ENCODE assay signal across 16 cellular contexts in the genomic region with DNA sequence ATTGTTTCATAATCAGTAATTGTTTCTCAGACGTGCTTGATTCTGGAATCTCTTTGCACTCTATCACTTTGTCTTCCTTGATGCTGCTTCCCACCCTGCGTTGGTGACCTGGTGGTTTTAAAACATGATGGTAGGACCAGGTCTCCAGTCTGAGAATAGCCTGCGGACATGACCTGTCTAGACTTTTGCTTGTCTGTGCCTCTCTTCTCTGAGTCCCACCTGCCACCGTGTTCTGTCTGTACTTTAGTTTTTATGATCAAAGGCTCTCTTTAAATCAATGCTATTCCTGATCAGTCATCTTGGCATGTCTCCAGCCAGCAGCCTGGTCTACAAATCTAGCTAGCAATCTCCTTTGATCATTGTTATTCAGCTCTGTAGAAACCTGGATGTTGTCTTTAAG.
DNase-seq lines count a peak whose midpoint lies in the region; ATAC-seq and TF ChIP-seq lines count a peak whose summit lies in the region.
"Had no signal": no experiment of that assay in that cellular context is flagged by ENCODE, and none has a peak within 500 bp of the region (broad histone marks: within the 10 kb centered on the region; RNA-seq: fewer than 3 reads in every experiment).

No MANE protein-coding gene starts in this region.

- H3K4me3 ChIP-seq in cardiac muscle cell (no peak overlapping the region), psoas muscle (no peak overlapping the region)
- H3K4me3 ChIP-seq: GM23338 had no signal

- H3K9me3 ChIP-seq in cardiac muscle cell (ENCODE audit: low read depth) (no peaks in the 10 kb centered on the region), psoas muscle (no peaks in the 10 kb centered on the region)
- H3K9me3 ChIP-seq: Caco-2 had no signal

- peaks cover 4% of the 10 kb centered on the region for H3K36me3 Mint-ChIP-seq in mesothelial cell of epicardium
- no peaks in the 10 kb centered on the region for H3K36me3 Mint-ChIP-seq in activated T-cell treated with anti-CD3 and anti-CD28 coated beads, Interleukin-2, amount 50 U/mL, for 72 hours (ENCODE audit: insufficient read depth in 2 of 2)

- intact Hi-C loops in left ventricle myocardium superior (cut with micrococcal nuclease) (no loop called here), psoas muscle (cut with DNase I) (no loop called here)

- H3K27me3 Mint-ChIP-seq in mesothelial cell of epicardium (ENCODE audit: low read depth): no peaks in the 10 kb centered on the region
- H3K27me3 Mint-ChIP-seq in activated T-cell treated with anti-CD3 and anti-CD28 coated beads, Interleukin-2, amount 50 U/mL, for 72 hours (ENCODE audit: low read depth): no peaks in the 10 kb centered on the region

- H3K4me1 Mint-ChIP-seq in mesothelial cell of epicardium: peaks cover 14% of the 10 kb centered on the region
- H3K4me1 Mint-ChIP-seq in activated T-cell treated with anti-CD3 and anti-CD28 coated beads, Interleukin-2, amount 50 U/mL, for 72 hours (ENCODE audit: low read depth): no peaks in the 10 kb centered on the region
- H3K4me1 Mint-ChIP-seq: GM23338 had no signal

- 76 to 79% (median 78%) methylated on average over 4 of the region's 4 CpGs for WGBS in psoas muscle, 3 donors

- ATAC-seq in left ventricle myocardium superior (no peak), psoas muscle (no peak), HG02642 (IDR thresholded peaks at IDR 0.05; ENCODE audit: poor library complexity, unreplicated experiment) (no peak)
- ATAC-seq in activated T-cell treated with anti-CD3 and anti-CD28 coated beads, Interleukin-2, amount 50 U/mL, for 72 hours (replicated peaks in 1 of 2): no peak
- ATAC-seq: GM23338 had no signal

- peak overlapping the region; percentile 58 for H3K27ac Mint-ChIP-seq in mesothelial cell of epicardium
- H3K27ac Mint-ChIP-seq in activated T-cell treated with anti-CD3 and anti-CD28 coated beads, Interleukin-2, amount 50 U/mL, for 72 hours: no peak overlapping the region
- H3K27ac Mint-ChIP-seq: CD4-positive, alpha-beta T cell; GM23338 had no signal

- H3K4me1 ChIP-seq in cardiac muscle cell (ENCODE audit: low read depth) (peaks cover 8% of the 10 kb centered on the region), psoas muscle (no peaks in the 10 kb centered on the region)
- H3K4me1 ChIP-seq: Caco-2 had no signal

- H3K27me3 ChIP-seq in cardiac muscle cell (no peaks in the 10 kb centered on the region), psoas muscle (ENCODE audit: insufficient read depth in 3 of 3, low read length in 2 of 3) (peaks cover 0 to 2% (median 0%) of the 10 kb centered on the region in 3 donors)

- H3K36me3 ChIP-seq in cardiac muscle cell: no peaks in the 10 kb centered on the region
- no peaks in the 10 kb centered on the region for H3K36me3 ChIP-seq in psoas muscle (ENCODE audit: insufficient read depth in 1 of 2, low read depth in 1 of 2)

- peak overlapping the region; percentile 2 for H3K27ac ChIP-seq in cardiac muscle cell
- H3K27ac ChIP-seq in psoas muscle: no peak overlapping the region
- H3K27ac ChIP-seq: C4-2B, HL-60 had no signal

- H3K9me3 Mint-ChIP-seq in mesothelial cell of epicardium: peaks cover 20% of the 10 kb centered on the region
- H3K9me3 Mint-ChIP-seq in activated T-cell treated with anti-CD3 and anti-CD28 coated beads, Interleukin-2, amount 50 U/mL, for 72 hours: peaks cover 0 to 11% of the 10 kb centered on the region in 2 donors
- H3K9me3 Mint-ChIP-seq: CD4-positive, alpha-beta T cell; GM23338 had no signal

- no peak overlapping the region for H3K4me3 Mint-ChIP-seq in mesothelial cell of epicardium
- no peak overlapping the region for H3K4me3 Mint-ChIP-seq in activated T-cell treated with anti-CD3 and anti-CD28 coated beads, Interleukin-2, amount 50 U/mL, for 72 hours
- H3K4me3 Mint-ChIP-seq: CD4-positive, alpha-beta T cell; GM23338 had no signal

- DNase-seq in cardiac muscle cell (ENCODE audit: low read depth in 1 of 2, low spot score in 1 of 2) (no peak), left ventricle myocardium superior (no peak), inferior parietal cortex (ENCODE audit: extremely low spot score) (peak; percentile 13), mesothelial cell of epicardium (ENCODE audit: low spot score in 2 of 2, unreplicated experiment in 2 of 2) (no peak), psoas muscle (no peak)
- DNase-seq in activated T-cell treated with anti-CD3 and anti-CD28 coated beads, Interleukin-2, amount 50 U/mL, for 72 hours: no peak
- DNase-seq: AML-193; Caco-2; CD4-positive, alpha-beta T cell; DMS79; GDM1; HCEC 1CT had no signal

- TF ChIP-seq CTCF in cardiac muscle cell (IDR thresholded peaks at IDR 0.05; ENCODE audit: low read depth, low read length): no peak
- no peak for TF ChIP-seq CTCF in mesothelial cell of epicardium (IDR thresholded peaks at IDR 0.05; ENCODE audit: unreplicated experiment)
- TF ChIP-seq CTCF in psoas muscle (IDR thresholded peaks at IDR 0.05): no peak
